In genomic region chr7:110308791-110309190, GRCh38 we compare ENCODE assay signal across 28 cellular contexts.
"Had no signal": no experiment of that assay in that cellular context is flagged by ENCODE, and none has a peak within 500 bp of the region (broad histone marks: within the 10 kb centered on the region; RNA-seq: fewer than 3 reads in every experiment).

No MANE protein-coding gene starts in this region.

- H3K4me3 ChIP-seq: left lung, lower lobe of right lung, mucosa of descending colon, pancreas, prostate gland, skin epidermis, stomach, testis, thyroid gland, transverse colon, upper lobe of left lung, vagina had no signal

- FAIRE-seq: kidney, pancreas had no signal

- H3K27me3 ChIP-seq: left lung, pancreas, stomach, testis, thyroid gland, transverse colon, upper lobe of left lung, vagina had no signal

- H3K36me3 ChIP-seq: left lung, lower lobe of right lung, pancreas, prostate gland, stomach, thyroid gland, transverse colon, upper lobe of left lung, vagina had no signal

- H3K9me3 ChIP-seq: lower lobe of right lung, mucosa of descending colon, pancreas, prostate gland, testis, thyroid gland, transverse colon, upper lobe of left lung, vagina had no signal

- DNase-seq: hippocampal formation; kidney; left colon; left lung; lower lobe of right lung; mammary epithelial cell; midbrain; mucosa of descending colon; naive thymus-derived CD4-positive, alpha-beta T cell; nucleus accumbens; pancreas; posterior cingulate gyrus; retina; right cardiac atrium; stimulated activated CD4-positive, alpha-beta T cell treated with anti-CD3 and anti-CD28 coated beads, Interleukin-12 subunit alpha, Interleukin-12 subunit beta, amount 100 ng/mL, for 4 hours; stimulated activated CD4-positive, alpha-beta T cell treated with anti-CD3 and anti-CD28 coated beads, Interleukin-15, amount 100 ng/mL, for 24 hours; stimulated activated CD4-positive, alpha-beta T cell treated with anti-CD3 and anti-CD28 coated beads, Interleukin-2, amount 100 ng/mL, for 24 hours; stimulated activated CD4-positive, alpha-beta T cell treated with anti-CD3 and anti-CD28 coated beads, Interleukin-4, amount 100 ng/mL, for 1 hour; stimulated activated naive B cell treated with anti-CD40 and anti-IgM and Interleukin-4, amounts not matched to agents 10 μg/mL and 1 μg/mL and 100 μg/mL, for 72 hours; stimulated activated naive CD8-positive, alpha-beta T cell treated with anti-CD3 and anti-CD28 coated beads, Interleukin-15, Interleukin-2, amounts not matched to agents 100 U/mL and 50 U/mL, for 24 hours; stomach; testis; thyroid gland; transverse colon; upper lobe of left lung had no signal

- H3K27ac ChIP-seq: left lung, lower lobe of right lung, pancreas, prostate gland, skin epidermis, stomach, testis, thyroid gland, transverse colon, upper lobe of left lung, vagina had no signal

- H3K4me1 ChIP-seq: left lung, lower lobe of right lung, pancreas, prostate gland, stomach, testis, thyroid gland, transverse colon, upper lobe of left lung, vagina had no signal
